1 cellular context compared by ENCODE assay signal in the genomic region with DNA sequence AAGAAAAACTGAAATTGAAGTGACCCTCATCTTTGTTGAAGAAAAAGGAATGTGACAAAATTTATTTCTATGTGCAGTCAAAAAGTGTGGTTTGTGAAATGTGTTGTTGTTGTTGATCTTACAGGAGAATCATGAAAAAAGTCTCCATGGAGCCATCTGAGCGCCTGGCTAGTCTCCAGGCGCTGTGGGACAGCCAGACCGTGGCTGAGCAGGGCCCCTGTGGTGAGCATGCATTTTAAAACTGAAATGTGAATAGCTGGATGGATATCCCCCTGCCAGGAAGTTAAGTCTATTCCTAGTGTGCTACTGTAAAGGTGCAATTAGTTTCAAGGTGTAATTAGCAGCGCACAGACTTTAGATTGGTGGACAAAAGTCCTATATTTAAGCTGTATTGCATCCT.
TF ChIP-seq lines count a peak whose summit lies in the region.

No MANE protein-coding gene starts in this region.

TF ChIP-seq in GM23338, 12 proteins besides CTCF, POLR2A, EP300 and RAD21 (continued from another document):
- TF ChIP-seq ZNF462 (CRISPR knock-in tag; IDR thresholded peaks at IDR 0.05) = peak; percentile 57; the same call in 1 of the 2 replicates
- TF ChIP-seq NANOG (IDR thresholded peaks at IDR 0.05; ENCODE audit: borderline replicate concordance) = peak; percentile 65; the same call in 1 of the 2 replicates
- TF ChIP-seq ZNF331 (CRISPR knock-in tag; IDR thresholded peaks at IDR 0.05; ENCODE audit: low read depth) = no peak
TF ChIP-seq in GM23338: peak in this region for 2.
